In genomic region chr1:9690440-9691107, GRCh38 we compare ENCODE assay signal across 1 cellular context.
TF ChIP-seq lines count a peak whose summit lies in the region.

No MANE protein-coding gene starts in this region.

TF ChIP-seq in HCT116, 20 proteins besides CTCF, POLR2A, EP300 and RAD21 (continued from another document):
- TF ChIP-seq ELF1 (IDR thresholded peaks at IDR 0.05; ENCODE audit: borderline replicate concordance, low read depth) (no peak), ZFX (IDR thresholded peaks at IDR 0.05) (no peak)
